8 cellular contexts compared by ENCODE assay signal in the genomic region with DNA sequence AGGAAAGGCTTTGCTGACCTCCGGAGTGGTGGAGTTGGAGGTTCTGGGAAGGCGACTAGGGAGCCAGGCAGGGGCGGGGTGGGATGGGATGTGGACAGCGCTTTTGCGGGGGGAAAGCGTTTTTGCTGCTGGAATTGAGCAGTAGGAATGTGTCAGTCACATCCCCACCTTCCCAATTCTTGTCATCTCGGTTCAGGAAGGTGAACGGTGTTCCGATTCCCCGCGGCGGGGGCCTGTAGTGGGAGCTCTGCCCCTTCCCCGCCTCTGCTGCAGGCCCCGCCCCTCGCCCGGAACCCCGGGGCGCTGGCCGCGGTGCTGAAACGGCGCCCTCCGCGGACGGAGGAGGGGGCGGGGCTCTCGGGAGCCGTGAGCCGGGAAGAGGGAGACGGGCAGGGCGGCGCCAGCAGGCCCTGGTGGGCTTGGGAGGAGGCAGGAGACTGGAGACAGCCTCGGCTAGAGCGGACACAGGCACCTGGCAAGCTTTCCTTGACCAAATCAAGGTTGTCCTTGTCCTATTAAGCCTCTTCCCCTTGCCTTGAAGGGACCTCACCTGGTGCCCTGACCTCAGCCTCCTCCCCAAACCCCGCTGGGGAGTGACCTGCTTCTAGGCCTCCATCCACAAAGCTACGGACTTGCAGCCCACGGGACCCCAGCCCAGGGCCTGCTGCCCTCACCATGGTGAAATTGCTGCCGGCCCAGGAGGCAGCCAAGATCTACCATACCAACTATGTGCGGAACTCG. TPM values are rescaled to one million over a fixed set of nuclear protein-coding genes. Genes with fewer than 3 reads are reported as not detected.
A peak's percentile ranks its signal among the peaks of the same experiment; 100 is the strongest.
DNase-seq lines count a peak whose midpoint lies in the region; ATAC-seq and TF ChIP-seq lines count a peak whose summit lies in the region.

A gene (plus strand): TSS at position 357 of the 741 bp plus-strand sequence. CDS start 319 bp downstream, at position 676.

- H3K27me3 ChIP-seq in CD4-positive, alpha-beta memory T cell (ENCODE audit: insufficient read depth, low read length) = no peaks in the 10 kb centered on the region
- no peaks in the 10 kb centered on the region for H3K27me3 ChIP-seq in SJCRH30

- H3K27me3 Mint-ChIP-seq in CD4-positive, alpha-beta memory T cell = peaks cover 17 to 19% of the 10 kb centered on the region in 2 donors

- H3K27ac ChIP-seq in CD4-positive, alpha-beta memory T cell (ENCODE audit: low read depth, low read length) = no peak within 1 kb of the TSS
- no peak within 1 kb of the TSS for H3K27ac ChIP-seq in SJCRH30

- TF ChIP-seq CTCF in astrocyte of the cerebellum (IDR thresholded peaks at IDR 0.05; ENCODE audit: low read depth, low read length, missing control alignments) = no peak

- H3K4me3 Mint-ChIP-seq in CD4-positive, alpha-beta memory T cell = peak within 1 kb of the TSS in 4 of 8 donors; percentile 32 to 68 (median 52)

- DNase-seq in CD4-positive, alpha-beta memory T cell = peak in 4 of 5 donors; percentile 39 to 52 (median 44)
- peak; percentile 6 for DNase-seq in Jurkat, Clone E6-1 (ENCODE audit: low read depth, low spot score)
- peak; percentile 44 to 68 for DNase-seq in SJCRH30
- no peak for DNase-seq in astrocyte of the cerebellum (ENCODE audit: low read depth)
- DNase-seq in islet precursor cell = peak; percentile 85
- peak; percentile 35 to 47 for DNase-seq in stimulated activated CD4-positive, alpha-beta T cell treated with anti-CD3 and anti-CD28 coated beads, Interleukin-4, amount 100 ng/mL, for 48 hours (ENCODE audit: low read depth in 2 of 2)
- no peak for DNase-seq in mucosa of gallbladder (ENCODE audit: low spot score)

- no peak within 1 kb of the TSS for H3K4me3 ChIP-seq in CD4-positive, alpha-beta memory T cell (ENCODE audit: low read length in 2 of 2)
- peak within 1 kb of the TSS; percentile 22; the same call in 1 of the 2 replicates for H3K4me3 ChIP-seq in Jurkat, Clone E6-1 (ENCODE audit: low read length)
- no peak within 1 kb of the TSS for H3K4me3 ChIP-seq in SJCRH30
- H3K4me3 ChIP-seq in astrocyte of the cerebellum (ENCODE audit: low read depth, low read length) = peak within 1 kb of the TSS; percentile 23

- H3K4me1 ChIP-seq in CD4-positive, alpha-beta memory T cell (ENCODE audit: insufficient read depth, low read length) = no peaks in the 10 kb centered on the region
- H3K4me1 ChIP-seq in SJCRH30 = 0 out of 2 replicates have a peak, but pooled peaks cover 2% of the 10 kb centered on the region

- no peaks in the 10 kb centered on the region for H3K9me3 ChIP-seq in CD4-positive, alpha-beta memory T cell (ENCODE audit: control insufficient read depth in 1 of 2, low read length in 2 of 2)
- H3K9me3 ChIP-seq in SJCRH30 (replicated peaks) = no peaks in the 10 kb centered on the region

- H3K4me1 Mint-ChIP-seq in CD4-positive, alpha-beta memory T cell = peaks cover 0 to 11% (median 2%) of the 10 kb centered on the region in 4 donors

- H3K9me3 Mint-ChIP-seq in CD4-positive, alpha-beta memory T cell = peaks cover 0 to 4% (median 0%) of the 10 kb centered on the region in 8 donors

- intact Hi-C loops in CD4-positive, alpha-beta memory T cell (cut with micrococcal nuclease) = no loop called here

- no peaks in the 10 kb centered on the region for H3K36me3 ChIP-seq in CD4-positive, alpha-beta memory T cell (ENCODE audit: insufficient read depth, low read length)
- H3K36me3 ChIP-seq in SJCRH30 = no peaks in the 10 kb centered on the region

- CTCF ChIA-PET in CD4-positive, alpha-beta memory T cell (lab: Charles Lee; ENCODE audit: partially characterized antibody) = no interaction called here

- no peak within 1 kb of the TSS for H3K27ac Mint-ChIP-seq in CD4-positive, alpha-beta memory T cell

- ATAC-seq in HG03175 (IDR thresholded peaks at IDR 0.05; ENCODE audit: unreplicated experiment) = no peak

- in situ Hi-C loops in astrocyte of the cerebellum (cut with HindIII; ENCODE audit: low sequenced_read_pairs) = no loop called here

- H3K36me3 Mint-ChIP-seq in CD4-positive, alpha-beta memory T cell = no peaks in the 10 kb centered on the region

- POLR2A ChIA-PET in CD4-positive, alpha-beta memory T cell (lab: Charles Lee; ENCODE audit: partially characterized antibody) = no interaction called here

RNA-seq across cellular contexts. Expression of the gene that starts here (rescaled TPM):
- total RNA-seq in CD4-positive, alpha-beta memory T cell = not detected
- not detected for polyA plus RNA-seq in CD4-positive, alpha-beta memory T cell
- polyA plus RNA-seq in Jurkat, Clone E6-1 (2012; ENCODE audit: insufficient read depth, insufficient read length) = not detected
- total RNA-seq in SJCRH30 (2014; rRNA removed; shearing (Covaris generic)) = 0.08 and 0.10 TPM in 2 replicates
- total RNA-seq in mucosa of gallbladder = 0.69 TPM

Comparison
In these comparisons a context has a peak if more than half of its experiments do, and no peak if none do; other contexts are left out.
1. Peak in DNase-seq in CD4-positive, alpha-beta memory T cell; RNA of the gene not detected or under 1 TPM.
2. Peak in DNase-seq in SJCRH30; RNA of the gene not detected or under 1 TPM.
3. DNase-seq: peak in Jurkat, Clone E6-1 (single experiment), islet precursor cell (single experiment) and stimulated activated CD4-positive, alpha-beta T cell treated with anti-CD3 and anti-CD28 coated beads, Interleukin-4, amount 100 ng/mL, for 48 hours (2 of 2); none in astrocyte of the cerebellum (single experiment) and mucosa of gallbladder (single experiment).
4. H3K4me3 ChIP-seq: peak in Jurkat, Clone E6-1 (single experiment) and astrocyte of the cerebellum (single experiment); none in CD4-positive, alpha-beta memory T cell (0 of 2) and SJCRH30 (single experiment).